Comparison of ENCODE assay signal across 1 cellular context in the genomic region with DNA sequence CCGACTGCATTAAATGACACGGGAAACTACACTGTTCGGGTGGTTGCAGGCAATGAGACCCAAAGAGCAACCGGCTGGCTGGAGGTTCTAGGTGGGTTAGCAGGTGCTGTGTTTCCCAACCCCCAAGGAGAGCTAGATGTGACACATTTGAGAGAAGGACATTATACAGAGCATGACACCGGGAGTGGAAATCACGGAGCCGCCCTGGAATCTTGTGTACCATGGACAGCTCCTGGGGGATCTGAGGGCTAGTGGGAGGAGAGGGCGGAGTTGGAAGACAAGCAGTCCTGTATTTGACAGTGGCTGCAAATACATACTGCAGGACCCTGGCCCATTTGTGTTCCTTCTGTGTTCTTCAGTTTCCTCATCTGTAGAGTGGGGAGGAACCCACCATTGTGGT.
TF ChIP-seq lines count a peak whose summit lies in the region.

No MANE protein-coding gene starts in this region.

TF ChIP-seq in HepG2, 621 proteins besides CTCF, POLR2A, EP300 and RAD21 (continued from another document):
- peak; percentile 47; the same call in 1 of the 2 replicates for TF ChIP-seq RARA (CRISPR knock-in tag; IDR thresholded peaks at IDR 0.05)
- peak; percentile 44; the same call in 1 of the 2 replicates for TF ChIP-seq BORCS8-MEF2B (CRISPR knock-in tag; IDR thresholded peaks at IDR 0.05)
- 0 out of 2 replicates have a peak, but pooled peaks have one; percentile 28 for TF ChIP-seq NCOA2 (CRISPR knock-in tag; IDR thresholded peaks at IDR 0.05)
- 0 out of 2 replicates have a peak, but pooled peaks have one; percentile 46 for TF ChIP-seq NKX3-1 (CRISPR knock-in tag; IDR thresholded peaks at IDR 0.05)
